ENCODE assay signal across 13 cellular contexts in genomic region chr16:85865-86264, GRCh38. TPM values are rescaled to one million over a fixed set of nuclear protein-coding genes. Genes with fewer than 3 reads are reported as not detected.
DNase-seq lines count a peak whose midpoint lies in the region; ATAC-seq and TF ChIP-seq lines count a peak whose summit lies in the region.
"Had no signal": no experiment of that assay in that cellular context is flagged by ENCODE, and none has a peak within 500 bp of the region (broad histone marks: within the 10 kb centered on the region; RNA-seq: fewer than 3 reads in every experiment).

No MANE protein-coding gene starts in this region.

- H3K9me3 Mint-ChIP-seq in activated CD8-positive, alpha-beta memory T cell treated with anti-CD3 and anti-CD28 coated beads, Interleukin-2, amount 10 ng/mL, durations not matched to agents 7 days and 5 days (ENCODE audit: low read depth), result no peaks in the 10 kb centered on the region
- H3K9me3 Mint-ChIP-seq in activated T-helper 17 cell treated with anti-CD3 and anti-CD28 coated beads, Interleukin-2, amount 50 U/mL, for 72 hours, result no peaks in the 10 kb centered on the region

- H3K36me3 Mint-ChIP-seq in activated CD8-positive, alpha-beta memory T cell treated with anti-CD3 and anti-CD28 coated beads, Interleukin-2, amount 10 ng/mL, durations not matched to agents 7 days and 5 days, result peaks cover 11% of the 10 kb centered on the region
- peaks cover 60% of the 10 kb centered on the region for H3K36me3 Mint-ChIP-seq in activated T-helper 17 cell treated with anti-CD3 and anti-CD28 coated beads, Interleukin-2, amount 50 U/mL, for 72 hours (ENCODE audit: low read depth)

- DNase-seq in activated CD8-positive, alpha-beta memory T cell treated with anti-CD3 and anti-CD28 coated beads, Interleukin-2, amount 10 ng/mL, durations not matched to agents 7 days and 5 days, result no peak
- DNase-seq in activated CD8-positive, alpha-beta memory T cell treated with anti-CD3 and anti-CD28 coated beads, Interleukin-2, amount 50 U/mL, for 4 hours, result no peak
- no peak for DNase-seq in stomach
- no peak for DNase-seq in activated gamma-delta T cell treated with Interleukin-2 at 50 U/mL for 16 hours
- DNase-seq in D341Med (ENCODE audit: low spot score), result no peak
- DNase-seq in SHP77 (lab: John Stamatoyannopoulos, UW), result no peak
- DNase-seq: DMS79 treated with DMSO at 0.1 percent for 48 hours; NCI-H2171 treated with DMSO at 0.1 percent for 48 hours; Peyer's patch; stimulated activated CD4-positive, alpha-beta T cell treated with anti-CD3 and anti-CD28 coated beads, Interleukin-1b, Interleukin-23, amount 100 ng/mL, for 48 hours; stimulated activated naive CD4-positive, alpha-beta T cell had no signal

- peak overlapping the region; percentile 40 for H3K27ac Mint-ChIP-seq in activated CD8-positive, alpha-beta memory T cell treated with anti-CD3 and anti-CD28 coated beads, Interleukin-2, amount 10 ng/mL, durations not matched to agents 7 days and 5 days
- H3K27ac Mint-ChIP-seq in activated T-helper 17 cell treated with anti-CD3 and anti-CD28 coated beads, Interleukin-2, amount 50 U/mL, for 72 hours, result peak overlapping the region; percentile 59

- H3K4me3 ChIP-seq in gastroesophageal sphincter (no peak overlapping the region), stomach (no peak overlapping the region)
- H3K4me3 ChIP-seq: Peyer's patch had no signal

- no peak for TF ChIP-seq CTCF in gastroesophageal sphincter (IDR thresholded peaks at IDR 0.05)
- no peak for TF ChIP-seq CTCF in stomach (IDR thresholded peaks at IDR 0.05)

- H3K9me3 ChIP-seq in gastroesophageal sphincter (no peaks in the 10 kb centered on the region), stomach (no peaks in the 10 kb centered on the region)
- H3K9me3 ChIP-seq: Peyer's patch had no signal

- H3K36me3 ChIP-seq in gastroesophageal sphincter (peaks cover 0 to 89% of the 10 kb centered on the region in 2 donors), stomach (peaks cover 45 to 82% (median 77%) of the 10 kb centered on the region in 4 donors)

- CTCF ChIA-PET in activated CD8-positive, alpha-beta memory T cell treated with anti-CD3 and anti-CD28 coated beads, Interleukin-2, amount 10 ng/mL, durations not matched to agents 7 days and 5 days (lab: Charles Lee), result interaction anchor here (3.1 to 6.1 kb wide), 3 partner anchors 11 to 21 kb away, joined by 10 to 42 read pairs (median 37); no protein-coding TSS in a partner anchor

- no peak overlapping the region for H3K4me3 Mint-ChIP-seq in activated CD8-positive, alpha-beta memory T cell treated with anti-CD3 and anti-CD28 coated beads, Interleukin-2, amount 10 ng/mL, durations not matched to agents 7 days and 5 days
- H3K4me3 Mint-ChIP-seq in activated T-helper 17 cell treated with anti-CD3 and anti-CD28 coated beads, Interleukin-2, amount 50 U/mL, for 72 hours, result no peak overlapping the region

- no peak for ATAC-seq in activated CD8-positive, alpha-beta memory T cell treated with anti-CD3 and anti-CD28 coated beads, Interleukin-2, amount 10 ng/mL, durations not matched to agents 7 days and 5 days
- ATAC-seq in activated T-helper 17 cell treated with anti-CD3 and anti-CD28 coated beads, Interleukin-2, amount 50 U/mL, for 72 hours (replicated peaks), result no peak
- ATAC-seq in gastroesophageal sphincter, result no peak

- no peak for TF ChIP-seq POLR2A in gastroesophageal sphincter (IDR thresholded peaks at IDR 0.05)
- TF ChIP-seq POLR2A in stomach (IDR thresholded peaks at IDR 0.05), result no peak

- TF ChIP-seq EP300 in gastroesophageal sphincter (IDR thresholded peaks at IDR 0.05) (no peak), stomach (IDR thresholded peaks at IDR 0.05) (no peak)

- H3K27me3 ChIP-seq in gastroesophageal sphincter (no peaks in the 10 kb centered on the region), stomach (no peaks in the 10 kb centered on the region)
- H3K27me3 ChIP-seq: Peyer's patch had no signal

- H3K4me1 Mint-ChIP-seq in activated CD8-positive, alpha-beta memory T cell treated with anti-CD3 and anti-CD28 coated beads, Interleukin-2, amount 10 ng/mL, durations not matched to agents 7 days and 5 days, result peaks cover 25% of the 10 kb centered on the region
- peaks cover 13% of the 10 kb centered on the region for H3K4me1 Mint-ChIP-seq in activated T-helper 17 cell treated with anti-CD3 and anti-CD28 coated beads, Interleukin-2, amount 50 U/mL, for 72 hours

- H3K27ac ChIP-seq in gastroesophageal sphincter, result peak overlapping the region in 3 of 4 donors; percentile 47 to 70 (median 68)
- peak overlapping the region in 3 of 5 donors; percentile 62 to 77 (median 77) for H3K27ac ChIP-seq in stomach

- H3K4me1 ChIP-seq in gastroesophageal sphincter (peaks cover 0 to 35% (median 25%) of the 10 kb centered on the region in 3 donors), stomach (peaks cover 25 to 38% (median 26%) of the 10 kb centered on the region in 4 donors)

- 93% methylated on average over 4 of the region's 9 CpGs; no CpG with 5 or more reads in 1 of the 2 donors for WGBS in gastroesophageal sphincter (ENCODE audit: low coverage in 1 of 2), 2 donors
- WGBS in stomach, 5 donors, result 74 to 100% (median 79%) methylated on average over 3 to 9 of the region's 9 CpGs

- intact Hi-C loops in stomach (cut with DNase I; ENCODE audit: low total_unique reads), result no loop called here

- H3K27me3 Mint-ChIP-seq in activated CD8-positive, alpha-beta memory T cell treated with anti-CD3 and anti-CD28 coated beads, Interleukin-2, amount 10 ng/mL, durations not matched to agents 7 days and 5 days, result no peaks in the 10 kb centered on the region
- H3K27me3 Mint-ChIP-seq in activated T-helper 17 cell treated with anti-CD3 and anti-CD28 coated beads, Interleukin-2, amount 50 U/mL, for 72 hours, result no peaks in the 10 kb centered on the region

RNA-seq across cellular contexts. Expression of gene MPG, which starts 7.8 kb away (rescaled TPM):
- 10 to 100 TPM; 60.2 to 60.6 TPM for total RNA-seq in activated CD8-positive, alpha-beta memory T cell treated with anti-CD3 and anti-CD28 coated beads, Interleukin-2, amount 10 ng/mL, durations not matched to agents 7 days and 5 days
- total RNA-seq in activated T-helper 17 cell treated with anti-CD3 and anti-CD28 coated beads, Interleukin-2, amount 50 U/mL, for 72 hours, result 10 to 100 TPM; 45.6 to 51.9 TPM
- 100 to 1,000 TPM in 2 of 4 donors, 10 to 100 TPM in 2; 57.4 to 114 (median 92.4) TPM for total RNA-seq in gastroesophageal sphincter
- total RNA-seq in stomach, result 100 to 1,000 TPM in 1 of 5 donors, 10 to 100 TPM in 4; 33.3 to 102 (median 76.2) TPM
- polyA plus RNA-seq in stomach, result 100 to 1,000 TPM in 2 of 3 donors, 10 to 100 TPM in 1; 90.6 to 112 (median 112) TPM

RNA-seq across cellular contexts. Expression of gene RHBDF1, which starts 13.4 kb away (rescaled TPM):
- under 1 TPM; 0.23 to 0.33 TPM for total RNA-seq in activated CD8-positive, alpha-beta memory T cell treated with anti-CD3 and anti-CD28 coated beads, Interleukin-2, amount 10 ng/mL, durations not matched to agents 7 days and 5 days
- total RNA-seq in activated T-helper 17 cell treated with anti-CD3 and anti-CD28 coated beads, Interleukin-2, amount 50 U/mL, for 72 hours, result under 1 TPM in 1 of 2 donors, not detected in 1; 0.24 TPM
- total RNA-seq in gastroesophageal sphincter (10 to 100 TPM; 21.0 to 52.3 (median 33.0) TPM), stomach (100 to 1,000 TPM in 1 of 5 donors, 10 to 100 TPM in 4; 13.4 to 185 (median 30.4) TPM)
- 10 to 100 TPM; 10.2 to 38.3 (median 15.3) TPM for polyA plus RNA-seq in stomach

RNA-seq across cellular contexts. Expression of gene SNRNP25, which starts 32.2 kb away (rescaled TPM):
- 10 to 100 TPM; 86.6 to 90.8 TPM for total RNA-seq in activated CD8-positive, alpha-beta memory T cell treated with anti-CD3 and anti-CD28 coated beads, Interleukin-2, amount 10 ng/mL, durations not matched to agents 7 days and 5 days
- 10 to 100 TPM; 34.4 to 60.3 TPM for total RNA-seq in activated T-helper 17 cell treated with anti-CD3 and anti-CD28 coated beads, Interleukin-2, amount 50 U/mL, for 72 hours
- total RNA-seq in gastroesophageal sphincter, result 10 to 100 TPM; 25.6 to 34.4 (median 28.5) TPM
- total RNA-seq in stomach, result 10 to 100 TPM in 3 of 5 donors, 1 to 10 TPM in 2; 2.3 to 22.9 (median 11.9) TPM
- 10 to 100 TPM; 30.2 to 40.2 (median 34.4) TPM for polyA plus RNA-seq in stomach

RNA-seq across cellular contexts. Expression of gene POLR3K, which starts 32.5 kb away (rescaled TPM):
- 10 to 100 TPM; 40.4 to 53.1 TPM for total RNA-seq in activated CD8-positive, alpha-beta memory T cell treated with anti-CD3 and anti-CD28 coated beads, Interleukin-2, amount 10 ng/mL, durations not matched to agents 7 days and 5 days
- 10 to 100 TPM; 26.4 to 61.9 TPM for total RNA-seq in activated T-helper 17 cell treated with anti-CD3 and anti-CD28 coated beads, Interleukin-2, amount 50 U/mL, for 72 hours
- total RNA-seq in gastroesophageal sphincter (1 to 10 TPM; 2.6 to 5.1 (median 4.5) TPM), stomach (1 to 10 TPM in 3 of 5 donors, not detected in 2; 2.2 to 5.5 (median 3.6) TPM)
- polyA plus RNA-seq in stomach, result 10 to 100 TPM; 10.7 to 13.3 (median 10.9) TPM

RNA-seq across cellular contexts. Expression of gene NPRL3, which starts 52.6 kb away (rescaled TPM):
- 10 to 100 TPM; 33.7 to 34.6 TPM for total RNA-seq in activated CD8-positive, alpha-beta memory T cell treated with anti-CD3 and anti-CD28 coated beads, Interleukin-2, amount 10 ng/mL, durations not matched to agents 7 days and 5 days
- total RNA-seq in activated T-helper 17 cell treated with anti-CD3 and anti-CD28 coated beads, Interleukin-2, amount 50 U/mL, for 72 hours, result 10 to 100 TPM; 33.7 to 48.3 TPM
- total RNA-seq in gastroesophageal sphincter, result 10 to 100 TPM in 3 of 4 donors, 1 to 10 TPM in 1; 6.5 to 15.7 (median 13.9) TPM
- 10 to 100 TPM in 3 of 5 donors, 1 to 10 TPM in 1, under 1 TPM in 1; 0.58 to 73.9 (median 22.3) TPM for total RNA-seq in stomach
- 10 to 100 TPM; 12.4 to 14.1 (median 13.3) TPM for polyA plus RNA-seq in stomach

Comparison
In these comparisons a context has a peak if more than half of its experiments do, and no peak if none do; other contexts are left out.
1. RNA of gene RHBDF1, which starts 13.4 kb away (total RNA-seq): 21.0 to 52.3 TPM in gastroesophageal sphincter and 13.4 to 185 TPM in stomach; 0.23 to 0.33 TPM in activated CD8-positive, alpha-beta memory T cell treated with anti-CD3 and anti-CD28 coated beads, Interleukin-2, amount 10 ng/mL, durations not matched to agents 7 days and 5 days and 0.24 TPM in activated T-helper 17 cell treated with anti-CD3 and anti-CD28 coated beads, Interleukin-2, amount 50 U/mL, for 72 hours; every median in the first group is over 10 times any median in the second.